Comparison of ENCODE assay signal across 23 cellular contexts in the genomic region with DNA sequence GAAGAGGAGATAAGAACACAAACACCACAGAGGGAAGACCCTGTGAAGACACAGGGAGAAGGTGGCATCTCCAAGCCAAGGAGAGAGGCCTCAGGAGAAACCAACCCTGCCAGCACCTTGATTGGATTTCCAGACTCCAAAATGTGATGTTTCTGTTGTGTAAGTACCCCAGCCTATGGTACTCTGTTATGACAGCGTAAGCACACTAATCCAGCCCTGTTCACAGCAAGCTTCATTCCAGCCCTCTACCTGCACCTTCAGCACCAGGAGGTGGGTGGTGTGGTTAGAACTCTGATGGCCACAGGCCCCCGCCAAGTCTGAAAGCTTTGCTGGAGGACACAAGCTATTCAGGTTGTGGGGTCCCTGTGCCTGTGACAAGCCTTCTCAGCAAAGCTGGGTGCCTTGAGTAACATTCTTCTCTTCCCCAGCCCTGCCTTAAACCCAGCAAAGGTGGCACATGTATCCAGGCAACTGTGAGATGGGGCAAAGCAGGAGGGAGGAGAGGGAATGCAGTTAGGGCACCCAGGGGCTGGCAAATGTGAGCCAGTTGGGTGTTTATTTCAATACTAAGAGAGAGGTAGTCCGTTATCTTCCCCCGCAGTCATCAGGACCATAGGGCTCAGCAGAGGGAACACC. TPM values are rescaled to one million over a fixed set of nuclear protein-coding genes. Genes with fewer than 3 reads are reported as not detected.
DNase-seq lines count a peak whose midpoint lies in the region; ATAC-seq and TF ChIP-seq lines count a peak whose summit lies in the region.
"Had no signal": no experiment of that assay in that cellular context is flagged by ENCODE, and none has a peak within 500 bp of the region (broad histone marks: within the 10 kb centered on the region; RNA-seq: fewer than 3 reads in every experiment).

No MANE protein-coding gene starts in this region.

- H3K36me3 Mint-ChIP-seq in endodermal cell (ENCODE audit: low read depth) (no peaks in the 10 kb centered on the region), osteocyte (ENCODE audit: unreplicated experiment) (no peaks in the 10 kb centered on the region)
- no peaks in the 10 kb centered on the region for H3K36me3 Mint-ChIP-seq in activated CD4-positive, alpha-beta memory T cell treated with anti-CD3 and anti-CD28 coated beads for 36 hours
- H3K36me3 Mint-ChIP-seq: CD4-positive, CD25-positive, alpha-beta regulatory T cell had no signal

- ATAC-seq in upper lobe of right lung (no peak), aorta (ENCODE audit: low FRiP score) (no peak)

- H3K27ac ChIP-seq in SJCRH30 (peak overlapping the region; percentile 66), endodermal cell (ENCODE audit: low read depth, low read length) (no peak overlapping the region), upper lobe of right lung (peak overlapping the region; percentile 26), aorta (ENCODE audit: low read depth in 1 of 2, low read length in 2 of 2) (peak overlapping the region in 1 of 2 donors; percentile 42)

- TF ChIP-seq CTCF in endodermal cell (conservative IDR thresholded peaks at IDR 0.05) (no peak), osteocyte (IDR thresholded peaks at IDR 0.05) (no peak), upper lobe of right lung (IDR thresholded peaks at IDR 0.05) (no peak)

- intact Hi-C loops in upper lobe of right lung (cut with DNase I) = no loop called here
- intact Hi-C loops in activated CD4-positive, alpha-beta memory T cell treated with anti-CD3 and anti-CD28 coated beads for 36 hours (cut with micrococcal nuclease) = no loop called here
- intact Hi-C loops in aorta (cut with DNase I) = loop anchor here in 1 of 2 donors (10.0 kb wide), 1 partner anchor 86 kb away; no protein-coding TSS in a partner anchor

- H3K9me3 ChIP-seq in SJCRH30 (replicated peaks) (no peaks in the 10 kb centered on the region), endodermal cell (ENCODE audit: control insufficient read depth, low read length) (no peaks in the 10 kb centered on the region), upper lobe of right lung (no peaks in the 10 kb centered on the region), aorta (ENCODE audit: control insufficient read depth, low read length) (no peaks in the 10 kb centered on the region)
- H3K9me3 ChIP-seq: BE2C had no signal

- POLR2A ChIA-PET in activated CD4-positive, alpha-beta memory T cell treated with anti-CD3 and anti-CD28 coated beads for 36 hours (lab: Charles Lee) = no interaction called here

- H3K27me3 Mint-ChIP-seq in endodermal cell (ENCODE audit: insufficient read depth) (peaks cover 22% of the 10 kb centered on the region), osteocyte (ENCODE audit: unreplicated experiment) (peaks cover 13% of the 10 kb centered on the region)
- peaks cover 15% of the 10 kb centered on the region for H3K27me3 Mint-ChIP-seq in activated CD4-positive, alpha-beta memory T cell treated with anti-CD3 and anti-CD28 coated beads for 36 hours

- no peaks in the 10 kb centered on the region for H3K9me3 Mint-ChIP-seq in endodermal cell
- no peaks in the 10 kb centered on the region for H3K9me3 Mint-ChIP-seq in osteocyte (ENCODE audit: unreplicated experiment)
- H3K9me3 Mint-ChIP-seq in activated CD4-positive, alpha-beta memory T cell treated with anti-CD3 and anti-CD28 coated beads for 36 hours = no peaks in the 10 kb centered on the region
- H3K9me3 Mint-ChIP-seq: CD4-positive, CD25-positive, alpha-beta regulatory T cell had no signal

- CTCF ChIA-PET in activated CD4-positive, alpha-beta memory T cell treated with anti-CD3 and anti-CD28 coated beads for 36 hours (lab: Charles Lee) = no interaction called here

- H3K36me3 ChIP-seq in SJCRH30 (no peaks in the 10 kb centered on the region), endodermal cell (ENCODE audit: control insufficient read depth, insufficient read depth, low read length) (no peaks in the 10 kb centered on the region), upper lobe of right lung (no peaks in the 10 kb centered on the region), aorta (ENCODE audit: control insufficient read depth in 1 of 2, insufficient read depth in 2 of 2, low read length in 1 of 2) (no peaks in the 10 kb centered on the region)
- H3K36me3 ChIP-seq: BE2C had no signal

- no peaks in the 10 kb centered on the region for H3K27me3 ChIP-seq in SJCRH30
- peaks cover 37% of the 10 kb centered on the region for H3K27me3 ChIP-seq in endodermal cell (ENCODE audit: control insufficient read depth, insufficient read depth, low read length, poor library complexity, severe bottlenecking)
- no peaks in the 10 kb centered on the region for H3K27me3 ChIP-seq in upper lobe of right lung
- no peaks in the 10 kb centered on the region for H3K27me3 ChIP-seq in aorta (ENCODE audit: control insufficient read depth in 1 of 2, insufficient read depth in 2 of 2, low read length in 1 of 2)

- H3K9ac ChIP-seq in endodermal cell (ENCODE audit: extremely low read depth, low read length, poor library complexity, severe bottlenecking) = no peak overlapping the region

- H3K27ac Mint-ChIP-seq in endodermal cell (no peak overlapping the region), osteocyte (ENCODE audit: unreplicated experiment) (no peak overlapping the region)
- H3K27ac Mint-ChIP-seq in activated CD4-positive, alpha-beta memory T cell treated with anti-CD3 and anti-CD28 coated beads for 36 hours = no peak overlapping the region
- H3K27ac Mint-ChIP-seq: CD4-positive, CD25-positive, alpha-beta regulatory T cell had no signal

- H3K4me3 Mint-ChIP-seq in endodermal cell (no peak overlapping the region), osteocyte (ENCODE audit: unreplicated experiment) (no peak overlapping the region)
- H3K4me3 Mint-ChIP-seq in activated CD4-positive, alpha-beta memory T cell treated with anti-CD3 and anti-CD28 coated beads for 36 hours = no peak overlapping the region
- H3K4me3 Mint-ChIP-seq: CD4-positive, CD25-positive, alpha-beta regulatory T cell had no signal

- H3K4me1 Mint-ChIP-seq in endodermal cell (peaks cover 6% of the 10 kb centered on the region), osteocyte (ENCODE audit: unreplicated experiment) (peaks cover 12% of the 10 kb centered on the region)
- peaks cover 2% of the 10 kb centered on the region for H3K4me1 Mint-ChIP-seq in activated CD4-positive, alpha-beta memory T cell treated with anti-CD3 and anti-CD28 coated beads for 36 hours (ENCODE audit: low read depth)

- no peak for DNase-seq in SJCRH30
- peak; percentile 34 for DNase-seq in endodermal cell
- DNase-seq in osteocyte (ENCODE audit: extremely low spot score, unreplicated experiment) = peak; percentile 59
- peak; percentile 34 for DNase-seq in upper lobe of right lung
- no peak for DNase-seq in activated CD4-positive, alpha-beta memory T cell treated with anti-CD3 and anti-CD28 coated beads for 36 hours
- DNase-seq in aorta = no peak
- no peak for DNase-seq in HCEC 1CT
- DNase-seq: CD4-positive, CD25-positive, alpha-beta regulatory T cell; COR-L47; DMS 273 treated with DMSO at 0.1 percent for 48 hours; DMS79 treated with DMSO at 0.1 percent for 48 hours; H7; KBM-7; MM.1S; NCI-H1048; NCI-H1417 treated with DMSO at 0.1 percent for 48 hours; NCI-H187; NCI-H446; NCI-H526; OCI-M1 had no signal

- H3K4me3 ChIP-seq in SJCRH30 (no peak overlapping the region), endodermal cell (ENCODE audit: low read length) (no peak overlapping the region), upper lobe of right lung (no peak overlapping the region), aorta (ENCODE audit: low read length in 2 of 2) (no peak overlapping the region)

- WGBS in endodermal cell (ENCODE audit: insufficient coverage in 1 of 2, insufficient read length in 1 of 2), 2 experiments = 99 to 100% methylated on average over 2 to 4 of the region's 4 CpGs
- 81 to 82% methylated on average over 4 of the region's 4 CpGs for WGBS in aorta, 2 donors

- H3K4me1 ChIP-seq in SJCRH30 (peaks cover 19% of the 10 kb centered on the region), endodermal cell (ENCODE audit: control insufficient read depth, insufficient read depth, low read length) (no peaks in the 10 kb centered on the region), upper lobe of right lung (peaks cover 40% of the 10 kb centered on the region), aorta (ENCODE audit: control insufficient read depth in 1 of 2, insufficient read depth in 2 of 2, low read length in 2 of 2) (peaks cover 2 to 14% of the 10 kb centered on the region in 2 donors)

RNA-seq across cellular contexts. Expression of gene VSTM4, which starts 4.5 kb away (rescaled TPM):
- 7.1 and 7.2 TPM in 2 replicates for total RNA-seq in SJCRH30 (2014; rRNA removed; shearing (Covaris generic))
- total RNA-seq in endodermal cell (under 1 TPM; 0.51 to 0.77 TPM), osteocyte (0.70 and 0.81 TPM in 2 replicates), upper lobe of right lung (19.5 TPM), aorta (10 to 100 TPM; 24.6 to 34.2 TPM)
- 1.4 TPM for polyA plus RNA-seq in endodermal cell (2013, experiment 1 of 2)
- 1.1 TPM for polyA plus RNA-seq in endodermal cell (2013, experiment 2 of 2)
- under 1 TPM; 0.10 to 0.24 TPM for total RNA-seq in activated CD4-positive, alpha-beta memory T cell treated with anti-CD3 and anti-CD28 coated beads for 36 hours
- polyA plus RNA-seq in aorta = 10 to 100 TPM in 1 of 2 donors, 1 to 10 TPM in 1; 8.0 to 11.4 TPM
- total RNA-seq: CD4-positive, CD25-positive, alpha-beta regulatory T cell; SK-MEL-5 had no signal

RNA-seq across cellular contexts. Expression of gene FAM170B, which starts 23.0 kb away (rescaled TPM):
- not detected in 2 replicates for total RNA-seq in SJCRH30 (2014; rRNA removed; shearing (Covaris generic))
- total RNA-seq in endodermal cell (not detected), osteocyte (not detected in 2 replicates), upper lobe of right lung (not detected), aorta (not detected)
- polyA plus RNA-seq in endodermal cell (2013, experiment 1 of 2) = not detected
- not detected for polyA plus RNA-seq in endodermal cell (2013, experiment 2 of 2)
- total RNA-seq in activated CD4-positive, alpha-beta memory T cell treated with anti-CD3 and anti-CD28 coated beads for 36 hours = not detected
- not detected for polyA plus RNA-seq in aorta
- total RNA-seq: A673; CD4-positive, CD25-positive, alpha-beta regulatory T cell; H7; SK-MEL-5 had no signal
- polyA plus RNA-seq: CD4-positive, CD25-positive, alpha-beta regulatory T cell had no signal

Comparison
In these comparisons a context has a peak if more than half of its experiments do, and no peak if none do; other contexts are left out.
1. DNase-seq: peak in endodermal cell (single experiment), osteocyte (single experiment) and upper lobe of right lung (single experiment); none in SJCRH30 (0 of 2), activated CD4-positive, alpha-beta memory T cell treated with anti-CD3 and anti-CD28 coated beads for 36 hours (single experiment), aorta (0 of 2) and HCEC 1CT (single experiment).